Comparison of ENCODE assay signal across 18 cellular contexts in genomic region chr4:87030124-87030523, GRCh38.
DNase-seq lines count a peak whose midpoint lies in the region; ATAC-seq, FAIRE-seq and TF ChIP-seq lines count a peak whose summit lies in the region.
"Had no signal": no experiment of that assay in that cellular context is flagged by ENCODE, and none has a peak within 500 bp of the region (broad histone marks: within the 10 kb centered on the region; RNA-seq: fewer than 3 reads in every experiment).

No MANE protein-coding gene starts in this region.

- no peaks in the 10 kb centered on the region for H3K36me3 Mint-ChIP-seq in stimulated activated effector memory CD8-positive, alpha-beta T cell treated with anti-CD3 and anti-CD28 coated beads, Interleukin-12 subunit alpha, Interleukin-12 subunit beta, amount 100 ng/mL, for 72 hours
- H3K36me3 Mint-ChIP-seq: natural killer cell treated with Interleukin-12 subunit alpha and Interleukin-12 subunit beta and Interleukin-15 and Interleukin-18, amount 100 ng/mL, for 72 hours had no signal

- H3K27ac ChIP-seq in right lobe of liver (peak overlapping the region in 2 of 3 donors; percentile 6 to 9), HepG2 (ENCODE audit: extremely low read length, insufficient read depth, low read length) (no peak overlapping the region), right cardiac atrium (ENCODE audit: low read length) (peak overlapping the region; percentile 80), rectal smooth muscle tissue (ENCODE audit: low read depth, low read length) (peak overlapping the region; percentile 82), uterus (peak overlapping the region; percentile 79 to 99), Karpas-422 (ENCODE audit: low read length) (no peak overlapping the region)
- H3K27ac ChIP-seq: SJSA1 had no signal

- H3K4me3 ChIP-seq in right lobe of liver (no peak overlapping the region), HepG2 (replicated peaks in 1 of 3; ENCODE audit: insufficient read depth in 1 of 3, low read depth in 2 of 3, low read length in 3 of 3) (no peak overlapping the region), right cardiac atrium (ENCODE audit: low read length) (no peak overlapping the region), rectal smooth muscle tissue (ENCODE audit: low read length) (no peak overlapping the region), uterus (no peak overlapping the region), Karpas-422 (ENCODE audit: low read length) (no peak overlapping the region)
- H3K4me3 ChIP-seq: SJSA1 had no signal

- no peak for TF ChIP-seq RAD21 in HepG2 (CRISPR knock-in tag; IDR thresholded peaks at IDR 0.05)

- DNase-seq in right lobe of liver (no peak), HepG2 (ENCODE audit: low spot score) (no peak), right cardiac atrium (no peak), uterus (no peak), Karpas-422 (no peak)
- no peak for DNase-seq in stimulated activated effector memory CD8-positive, alpha-beta T cell treated with anti-CD3 and anti-CD28 coated beads, Interleukin-12 subunit alpha, Interleukin-12 subunit beta, amount 100 ng/mL, for 72 hours (ENCODE audit: low spot score in 2 of 2)
- no peak for DNase-seq in stimulated activated naive CD4-positive, alpha-beta T cell treated with Interleukin-2 at 50 U/mL for 16 hours (lab: John Stamatoyannopoulos, UW)
- DNase-seq: activated CD4-positive, alpha-beta T cell treated with anti-CD3 and anti-CD28 coated beads for 48 hours; Caco-2; NCI-H1694 treated with DMSO at 0.1 percent for 48 hours; NCI-H446 treated with DMSO at 0.1 percent for 48 hours; stimulated activated CD4-positive, alpha-beta T cell treated with anti-CD3 and anti-CD28 coated beads, Interleukin-4, amount 100 ng/mL, for 24 hours had no signal

- H3K27ac Mint-ChIP-seq in stimulated activated effector memory CD8-positive, alpha-beta T cell treated with anti-CD3 and anti-CD28 coated beads, Interleukin-12 subunit alpha, Interleukin-12 subunit beta, amount 100 ng/mL, for 72 hours = no peak overlapping the region
- H3K27ac Mint-ChIP-seq: natural killer cell treated with Interleukin-12 subunit alpha and Interleukin-12 subunit beta and Interleukin-15 and Interleukin-18, amount 100 ng/mL, for 72 hours had no signal

- ATAC-seq in right lobe of liver (no peak), HepG2 (no peak), right cardiac atrium (no peak)
- no peak for ATAC-seq in stimulated activated effector memory CD8-positive, alpha-beta T cell treated with anti-CD3 and anti-CD28 coated beads, Interleukin-12 subunit alpha, Interleukin-12 subunit beta, amount 100 ng/mL, for 72 hours
- ATAC-seq: natural killer cell treated with Interleukin-12 subunit alpha and Interleukin-12 subunit beta and Interleukin-15 and Interleukin-18, amount 100 ng/mL, for 72 hours had no signal

- no peaks in the 10 kb centered on the region for H3K36me3 ChIP-seq in right lobe of liver
- no peaks in the 10 kb centered on the region for H3K36me3 ChIP-seq in HepG2 (replicated peaks in 1 of 2; ENCODE audit: control insufficient read depth in 1 of 2, insufficient read depth in 2 of 2, low read length in 2 of 2)
- no peaks in the 10 kb centered on the region for H3K36me3 ChIP-seq in rectal smooth muscle tissue (ENCODE audit: control insufficient read depth, insufficient read depth, low read length)
- H3K36me3 ChIP-seq in uterus = no peaks in the 10 kb centered on the region
- H3K36me3 ChIP-seq in Karpas-422 (ENCODE audit: insufficient read depth, low read length) = no peaks in the 10 kb centered on the region
- H3K36me3 ChIP-seq: SJSA1 had no signal

- H3K9me3 ChIP-seq in right lobe of liver = no peaks in the 10 kb centered on the region
- no peaks in the 10 kb centered on the region for H3K9me3 ChIP-seq in HepG2 (ENCODE audit: low read length)
- H3K9me3 ChIP-seq in right cardiac atrium (ENCODE audit: control insufficient read depth, low read length) = no peaks in the 10 kb centered on the region
- H3K9me3 ChIP-seq in uterus = no peaks in the 10 kb centered on the region
- H3K9me3 ChIP-seq in Karpas-422 (ENCODE audit: low read length) = no peaks in the 10 kb centered on the region
- H3K9me3 ChIP-seq: Caco-2, SJSA1 had no signal

- intact Hi-C loops in right lobe of liver (cut with DNase I) = no loop called here
- intact Hi-C loops in HepG2 (cut with micrococcal nuclease; ENCODE audit: unreplicated experiment) = no loop called here
- intact Hi-C loops in right cardiac atrium (cut with DNase I) = no loop called here
- intact Hi-C loops in uterus (cut with DNase I; ENCODE audit: low total_unique reads) = no loop called here

- POLR2A ChIA-PET in HepG2 (lab: Yijun Ruan, JAX) = no interaction called here

- FAIRE-seq in HepG2 (lab: Jason Lieb, UNC) = no peak
- FAIRE-seq: colon, G401.6, H54 had no signal

- in situ Hi-C loops in HepG2 (cut with HindIII; ENCODE audit: extremely low pct_ligation_motif_present, low pct_unique_long_range_greater_than_20kb) = no loop called here

- 77% methylated on average over 4 of the region's 4 CpGs for whole genome bisulfite sequencing in right lobe of liver (ENCODE audit: insufficient coverage, low coverage, low lambda C conversion rate, missing lambda C conversion rate)
- 94% methylated on average over 4 of the region's 4 CpGs for whole genome bisulfite sequencing in HepG2 (ENCODE audit: low lambda C conversion rate)
- 56% methylated on average over 4 of the region's 4 CpGs for WGBS in right cardiac atrium

- H3K4me2 ChIP-seq in HepG2 (ENCODE audit: low read depth, low read length) (no peak overlapping the region), Karpas-422 (ENCODE audit: low read depth, low read length, poor library complexity, severe bottlenecking) (no peak overlapping the region)

- peaks cover 28% of the 10 kb centered on the region for H3K4me1 Mint-ChIP-seq in stimulated activated effector memory CD8-positive, alpha-beta T cell treated with anti-CD3 and anti-CD28 coated beads, Interleukin-12 subunit alpha, Interleukin-12 subunit beta, amount 100 ng/mL, for 72 hours

- TF ChIP-seq POLR2A in right lobe of liver (IDR thresholded peaks at IDR 0.05) = no peak
- TF ChIP-seq POLR2A in HepG2 (IDR thresholded peaks at IDR 0.05; ENCODE audit: insufficient read depth in 1 of 2, low read depth in 2 of 2, low read length in 2 of 2) = no peak
- no peak for TF ChIP-seq POLR2A in uterus (IDR thresholded peaks at IDR 0.05)

- TF ChIP-seq EP300 in HepG2 (IDR thresholded peaks at IDR 0.05; ENCODE audit: low read depth in 2 of 2, low read length in 2 of 2) (no peak), HepG2 (CRISPR knock-in tag; IDR thresholded peaks at IDR 0.05; ENCODE audit: borderline replicate concordance) (no peak)

- CTCF ChIA-PET in HepG2 (lab: Yijun Ruan, JAX; ENCODE audit: low intra/inter-chr PET ratio, low total read pairs) = no interaction called here

- H3K4me3 Mint-ChIP-seq in stimulated activated effector memory CD8-positive, alpha-beta T cell treated with anti-CD3 and anti-CD28 coated beads, Interleukin-12 subunit alpha, Interleukin-12 subunit beta, amount 100 ng/mL, for 72 hours = no peak overlapping the region
- H3K4me3 Mint-ChIP-seq: natural killer cell treated with Interleukin-12 subunit alpha and Interleukin-12 subunit beta and Interleukin-15 and Interleukin-18, amount 100 ng/mL, for 72 hours had no signal

- H3K9ac ChIP-seq in HepG2 (ENCODE audit: insufficient read depth, low read depth, low read length) = no peak overlapping the region
- no peak overlapping the region for H3K9ac ChIP-seq in rectal smooth muscle tissue (ENCODE audit: low read length)
- H3K9ac ChIP-seq in Karpas-422 (ENCODE audit: low read length) = no peak overlapping the region

- BruUV-seq in HepG2 (replicated peaks; lab: Mats Ljungman, UMichigan) = no TSS peak

- no peaks in the 10 kb centered on the region for H3K9me3 Mint-ChIP-seq in stimulated activated effector memory CD8-positive, alpha-beta T cell treated with anti-CD3 and anti-CD28 coated beads, Interleukin-12 subunit alpha, Interleukin-12 subunit beta, amount 100 ng/mL, for 72 hours
- H3K9me3 Mint-ChIP-seq: natural killer cell treated with Interleukin-12 subunit alpha and Interleukin-12 subunit beta and Interleukin-15 and Interleukin-18, amount 100 ng/mL, for 72 hours had no signal

- no peaks in the 10 kb centered on the region for H3K9me2 ChIP-seq in Karpas-422 (replicated peaks; ENCODE audit: insufficient read depth, low read length)

- no peak for TF ChIP-seq CTCF in right lobe of liver (IDR thresholded peaks at IDR 0.05)
- TF ChIP-seq CTCF in HepG2 (CRISPR knock-in tag; IDR thresholded peaks at IDR 0.05) = no peak
- TF ChIP-seq CTCF in uterus (IDR thresholded peaks at IDR 0.05) = no peak

- peaks cover 0 to 81% (median 26%) of the 10 kb centered on the region in 4 donors for H3K4me1 ChIP-seq in right lobe of liver
- peaks cover 52% of the 10 kb centered on the region for H3K4me1 ChIP-seq in HepG2 (ENCODE audit: insufficient read depth, low read length)
- peaks cover 34% of the 10 kb centered on the region for H3K4me1 ChIP-seq in right cardiac atrium (ENCODE audit: control insufficient read depth, insufficient read depth, low read length)
- peaks cover 66% of the 10 kb centered on the region for H3K4me1 ChIP-seq in rectal smooth muscle tissue (ENCODE audit: control insufficient read depth, insufficient read depth, low read length)
- H3K4me1 ChIP-seq in uterus = peaks cover 21 to 45% of the 10 kb centered on the region in 2 donors
- peaks cover 13% of the 10 kb centered on the region for H3K4me1 ChIP-seq in Karpas-422 (ENCODE audit: low read length)

- peaks cover 22% of the 10 kb centered on the region for H4K20me1 ChIP-seq in HepG2 (ENCODE audit: insufficient read depth, low read length)
- H4K20me1 ChIP-seq in Karpas-422 (ENCODE audit: insufficient read depth, low read depth, low read length) = peaks cover 15% of the 10 kb centered on the region

- H2AFZ ChIP-seq in HepG2 (ENCODE audit: low read length) (no peak overlapping the region), Karpas-422 (ENCODE audit: low read length) (no peak overlapping the region)

- H3K27me3 ChIP-seq in right lobe of liver (no peaks in the 10 kb centered on the region), HepG2 (ENCODE audit: control insufficient read depth in 1 of 2, insufficient read depth in 2 of 2, low read length in 2 of 2) (no peaks in the 10 kb centered on the region), right cardiac atrium (ENCODE audit: control insufficient read depth, insufficient read depth) (no peaks in the 10 kb centered on the region), rectal smooth muscle tissue (ENCODE audit: control insufficient read depth, insufficient read depth, low read length) (no peaks in the 10 kb centered on the region), uterus (no peaks in the 10 kb centered on the region), Karpas-422 (ENCODE audit: low read length) (no peaks in the 10 kb centered on the region)
- H3K27me3 ChIP-seq: SJSA1 had no signal

- H3K79me2 ChIP-seq in HepG2 (ENCODE audit: insufficient read depth, low read length) = peaks cover 86% of the 10 kb centered on the region
- no peaks in the 10 kb centered on the region for H3K79me2 ChIP-seq in Karpas-422 (ENCODE audit: low read length)

TF ChIP-seq in HepG2, 621 proteins besides CTCF, POLR2A, EP300 and RAD21 (continues in another document):
- no peak for TF ChIP-seq ZNF724P (CRISPR knock-in tag; IDR thresholded peaks at IDR 0.05; ENCODE audit: borderline replicate concordance)
- TF ChIP-seq ZFY (CRISPR knock-in tag; IDR thresholded peaks at IDR 0.05) = no peak

Comparison
In these comparisons a context has a peak if more than half of its experiments do, and no peak if none do; other contexts are left out.
1. H3K27ac ChIP-seq: peak in right lobe of liver (2 of 3), right cardiac atrium (single experiment), rectal smooth muscle tissue (single experiment) and uterus (2 of 2); none in HepG2 (single experiment) and Karpas-422 (single experiment).